12 cellular contexts compared by ENCODE assay signal in genomic region chr18:24831091-24831490, GRCh38.
DNase-seq lines count a peak whose midpoint lies in the region; ATAC-seq and TF ChIP-seq lines count a peak whose summit lies in the region.
"Had no signal": no experiment of that assay in that cellular context is flagged by ENCODE, and none has a peak within 500 bp of the region (broad histone marks: within the 10 kb centered on the region; RNA-seq: fewer than 3 reads in every experiment).

No MANE protein-coding gene starts in this region.

- no peak for TF ChIP-seq CTCF in mucosa of descending colon (IDR thresholded peaks at IDR 0.05)

- no peaks in the 10 kb centered on the region for H3K9me3 ChIP-seq in mucosa of descending colon
- H3K9me3 ChIP-seq: A549, BLaER1 had no signal

- H3K4me1 ChIP-seq in mucosa of descending colon (ENCODE audit: low read depth) = no peaks in the 10 kb centered on the region
- H3K4me1 ChIP-seq: A549, BLaER1 had no signal

- ATAC-seq in GM21447 (IDR thresholded peaks at IDR 0.05; ENCODE audit: unreplicated experiment) (no peak), mucosa of descending colon (no peak)
- ATAC-seq: A549 had no signal

- DNase-seq in DMS79 (lab: John Stamatoyannopoulos, UW) = peak; percentile 9
- DNase-seq in DMS79 treated with DMSO at 0.1 percent for 48 hours (lab: John Stamatoyannopoulos, UW) = no peak
- peak; percentile 93 for DNase-seq in cerebellar cortex (ENCODE audit: low spot score)
- peak; percentile 57 for DNase-seq in left kidney (ENCODE audit: low read depth, low spot score)
- DNase-seq in iPS-NIHi7 (ENCODE audit: extremely low spot score) = no peak
- DNase-seq in mucosa of descending colon = no peak
- DNase-seq: CD4-positive, alpha-beta memory T cell; GDM1; H9 had no signal

- H3K36me3 ChIP-seq in mucosa of descending colon (ENCODE audit: low read depth) = no peaks in the 10 kb centered on the region
- H3K36me3 ChIP-seq: BLaER1 had no signal

- intact Hi-C loops in mucosa of descending colon (cut with DNase I, micrococcal nuclease) = no loop called here

- H3K4me3 ChIP-seq in mucosa of descending colon = no peak overlapping the region
- H3K4me3 ChIP-seq: A549, BLaER1 had no signal

Comparison
In these comparisons a context has a peak if more than half of its experiments do, and no peak if none do; other contexts are left out.
1. DNase-seq: peak in DMS79 (single experiment), cerebellar cortex (single experiment) and left kidney (single experiment); none in DMS79 treated with DMSO at 0.1 percent for 48 hours (single experiment), iPS-NIHi7 (single experiment) and mucosa of descending colon (0 of 3).